8 cellular contexts compared by ENCODE assay signal in genomic region chr9:128503415-128503825, GRCh38. TPM values are rescaled to one million over a fixed set of nuclear protein-coding genes. Genes with fewer than 3 reads are reported as not detected.
DNase-seq lines count a peak whose midpoint lies in the region; ATAC-seq, FAIRE-seq and TF ChIP-seq lines count a peak whose summit lies in the region.
"Not testable (repeated sequence)": the region's sequence is repeated elsewhere in the genome, so short reads cannot be mapped to it uniquely, and the experiment has no call there.

No MANE protein-coding gene starts in this region.

- H3K9ac ChIP-seq in ES-I3 (ENCODE audit: low read depth, low read length) (peak overlapping the region; percentile 83; the same call in 1 of the 2 replicates), PC-3 (ENCODE audit: low read length) (peak overlapping the region; percentile 82; the same call in 1 of the 2 replicates), K562 (ENCODE audit: insufficient read depth in 1 of 2, low read depth in 2 of 2, low read length in 2 of 2) (peak overlapping the region; percentile 87 to 88)

- not testable (repeated sequence) for FAIRE-seq in K562 (lab: Jason Lieb, UNC)

- TF ChIP-seq RAD21 in K562 (CRISPR knock-in tag; conservative IDR thresholded peaks at IDR 0.05 in 1 of 2, IDR thresholded peaks at IDR 0.05 in 1 of 2): not testable (repeated sequence)

- peaks cover 18% of the 10 kb centered on the region for H3K4me1 Mint-ChIP-seq in activated CD8-positive, alpha-beta T cell treated with anti-CD3 and anti-CD28 coated beads, Interleukin-2, amount 10 ng/mL, durations not matched to agents 7 days and 5 days (ENCODE audit: low read depth)
- peaks cover 24% of the 10 kb centered on the region for H3K4me1 Mint-ChIP-seq in nephron
- H3K4me1 Mint-ChIP-seq in stimulated activated naive B cell treated with anti-CD40 and anti-IgM and Interleukin-4, amounts not matched to agents 10 μg/mL and 1 μg/mL and 100 μg/mL, for 72 hours: peaks cover 8 to 13% of the 10 kb centered on the region in 2 donors

- H2AFZ ChIP-seq in PC-3 (ENCODE audit: low read length) (peak overlapping the region; percentile 82), K562 (ENCODE audit: low read depth, low read length) (peak overlapping the region; percentile 98)

- H3K27ac ChIP-seq in AG04450 (ENCODE audit: low read depth, low read length): peak overlapping the region; percentile 31
- H3K27ac ChIP-seq in PC-3 (ENCODE audit: low read length); K562 (ENCODE audit: extremely low read depth, low read depth, low read length): not testable (repeated sequence)

- in situ Hi-C loops in K562 (cut with MboI): not testable (repeated sequence)

- not testable (repeated sequence) for H3K36me3 ChIP-seq in ES-I3 (ENCODE audit: insufficient read depth, low read length); PC-3 (ENCODE audit: low read depth, low read length)
- peaks cover 45% of the 10 kb centered on the region for H3K36me3 ChIP-seq in K562 (ENCODE audit: control insufficient read depth, insufficient read depth, low read length)

- peak overlapping the region; percentile 100 for H3K4me3 Mint-ChIP-seq in activated CD8-positive, alpha-beta T cell treated with anti-CD3 and anti-CD28 coated beads, Interleukin-2, amount 10 ng/mL, durations not matched to agents 7 days and 5 days
- peak overlapping the region; percentile 99 to 100 (median 99) for H3K4me3 Mint-ChIP-seq in nephron
- H3K4me3 Mint-ChIP-seq in stimulated activated naive B cell treated with anti-CD40 and anti-IgM and Interleukin-4, amounts not matched to agents 10 μg/mL and 1 μg/mL and 100 μg/mL, for 72 hours: peak overlapping the region; percentile 91 to 99

- peaks cover 24% of the 10 kb centered on the region for H3K79me2 ChIP-seq in PC-3 (ENCODE audit: low read length)
- peaks cover 26% of the 10 kb centered on the region for H3K79me2 ChIP-seq in K562 (ENCODE audit: control insufficient read depth, insufficient read depth, low read length)

- H3K9me1 ChIP-seq in K562 (ENCODE audit: control insufficient read depth, insufficient read depth, low read length): not testable (repeated sequence)

- H3K4me1 ChIP-seq in ES-I3 (ENCODE audit: insufficient read depth, low read length): not testable (repeated sequence)
- H3K4me1 ChIP-seq in PC-3 (ENCODE audit: insufficient read depth, low read length): peaks cover 22% of the 10 kb centered on the region; the same call in 1 of the 2 replicates
- peaks cover 6 to 11% of the 10 kb centered on the region in 2 experiments; a peak in 4 of 5 replicates for H3K4me1 ChIP-seq in K562 (replicated peaks in 1 of 2; ENCODE audit: control insufficient read depth in 2 of 2, insufficient read depth in 2 of 2, low read length in 2 of 2)

- intact Hi-C loops in PC-3 (cut with micrococcal nuclease): loop anchor here (10.0 kb wide), 1 partner anchor 51 kb away; the partner anchor contains the start of gene SPTAN1
- intact Hi-C loops in K562 (cut with micrococcal nuclease): loop anchor here (5.0 to 10.0 kb wide), 2 partner anchors 49 to 111 kb away; partner anchors contain the start of gene SPTAN1

- CTCF ChIA-PET in AG04450 (lab: Charles Lee): interaction anchor here (1.2 kb wide), 1 partner anchor 65 kb away, joined by 3 read pairs; no protein-coding TSS in a partner anchor
- CTCF ChIA-PET in PC-3 (lab: Charles Lee); activated CD8-positive, alpha-beta T cell treated with anti-CD3 and anti-CD28 coated beads, Interleukin-2, amount 10 ng/mL, durations not matched to agents 7 days and 5 days (lab: Charles Lee); K562 (lab: Yijun Ruan, JAX; ENCODE audit: low intra/inter-chr PET ratio): not testable (repeated sequence)

- not testable (repeated sequence) for H3F3A ChIP-seq in PC-3 (ENCODE audit: low read length, unreplicated experiment)

- not testable (repeated sequence) for H3K27me3 Mint-ChIP-seq in activated CD8-positive, alpha-beta T cell treated with anti-CD3 and anti-CD28 coated beads, Interleukin-2, amount 10 ng/mL, durations not matched to agents 7 days and 5 days (ENCODE audit: low read depth); nephron (ENCODE audit: low read depth); stimulated activated naive B cell treated with anti-CD40 and anti-IgM and Interleukin-4, amounts not matched to agents 10 μg/mL and 1 μg/mL and 100 μg/mL, for 72 hours

- not testable (repeated sequence) for TF ChIP-seq CTCF in AG04450 (IDR thresholded peaks at IDR 0.05; ENCODE audit: low read depth, low read length); PC-3 (conservative IDR thresholded peaks at IDR 0.05; ENCODE audit: low read depth, low read length); K562 (IDR thresholded peaks at IDR 0.05 in 2 of 3, conservative IDR thresholded peaks at IDR 0.05 in 1 of 3; ENCODE audit: insufficient read depth in 2 of 3, low read depth in 1 of 3, low read length in 3 of 3); foreskin fibroblast (IDR thresholded peaks at IDR 0.05; ENCODE audit: low read depth, low read length); nephron (IDR thresholded peaks at IDR 0.05; ENCODE audit: unreplicated experiment in 3 of 3)

- DNase-seq in AG04450 (ENCODE audit: low read depth, low spot score); activated CD8-positive, alpha-beta T cell treated with anti-CD3 and anti-CD28 coated beads, Interleukin-2, amount 10 ng/mL, durations not matched to agents 7 days and 5 days; stimulated activated naive B cell treated with anti-CD40 and anti-IgM and Interleukin-4, amounts not matched to agents 10 μg/mL and 1 μg/mL and 100 μg/mL, for 72 hours: not testable (repeated sequence)
- DNase-seq in PC-3: peak; percentile 12
- DNase-seq in K562 (ENCODE audit: extremely low read depth in 1 of 4, low spot score in 3 of 4): peak in 1 of 4 experiments; percentile 51
- DNase-seq in foreskin fibroblast: peak; percentile 68 to 79

- H3K4me2 ChIP-seq in PC-3 (ENCODE audit: low read length): peak overlapping the region; percentile 86
- H3K4me2 ChIP-seq in K562 (ENCODE audit: insufficient read depth, low read length): peak overlapping the region; percentile 97

- H3K36me3 Mint-ChIP-seq in activated CD8-positive, alpha-beta T cell treated with anti-CD3 and anti-CD28 coated beads, Interleukin-2, amount 10 ng/mL, durations not matched to agents 7 days and 5 days (ENCODE audit: low read depth): peaks cover 31% of the 10 kb centered on the region
- peaks cover 27% of the 10 kb centered on the region for H3K36me3 Mint-ChIP-seq in nephron (ENCODE audit: low read depth)
- H3K36me3 Mint-ChIP-seq in stimulated activated naive B cell treated with anti-CD40 and anti-IgM and Interleukin-4, amounts not matched to agents 10 μg/mL and 1 μg/mL and 100 μg/mL, for 72 hours: peaks cover 14 to 28% of the 10 kb centered on the region in 2 donors

- H3K9me3 ChIP-seq in AG04450 (ENCODE audit: control insufficient read depth, insufficient read depth, low read length); ES-I3 (ENCODE audit: control insufficient read depth, insufficient read depth, low read length); PC-3 (ENCODE audit: low read length); K562 (replicated peaks; ENCODE audit: control insufficient read depth, insufficient read depth, low read depth, low read length): not testable (repeated sequence)

- H3K27ac Mint-ChIP-seq in activated CD8-positive, alpha-beta T cell treated with anti-CD3 and anti-CD28 coated beads, Interleukin-2, amount 10 ng/mL, durations not matched to agents 7 days and 5 days: peak overlapping the region; percentile 66
- H3K27ac Mint-ChIP-seq in nephron: peak overlapping the region in 1 of 3 experiments; percentile 56
- H3K27ac Mint-ChIP-seq in stimulated activated naive B cell treated with anti-CD40 and anti-IgM and Interleukin-4, amounts not matched to agents 10 μg/mL and 1 μg/mL and 100 μg/mL, for 72 hours: peak overlapping the region; percentile 37

- 23% methylated on average over 14 of the region's 14 CpGs for WGBS in K562 (ENCODE audit: insufficient coverage, low coverage, missing lambda C conversion rate)

- ATAC-seq in PC-3: 0 out of 2 replicates have a peak, but pooled peaks have one; percentile 3
- not testable (repeated sequence) for ATAC-seq in activated CD8-positive, alpha-beta T cell treated with anti-CD3 and anti-CD28 coated beads, Interleukin-2, amount 10 ng/mL, durations not matched to agents 7 days and 5 days; stimulated activated naive B cell treated with anti-CD40 and anti-IgM and Interleukin-4, amounts not matched to agents 10 μg/mL and 1 μg/mL and 100 μg/mL, for 72 hours (replicated peaks)
- ATAC-seq in K562: peak; percentile 10

- not testable (repeated sequence) for H3K9me2 ChIP-seq in PC-3 (replicated peaks; ENCODE audit: low read length)

- POLR2A ChIA-PET in AG04450 (lab: Yijun Ruan, JAX); PC-3 (lab: Charles Lee; ENCODE audit: unreplicated experiment): not testable (repeated sequence)
- POLR2A ChIA-PET in activated CD8-positive, alpha-beta T cell treated with anti-CD3 and anti-CD28 coated beads, Interleukin-2, amount 10 ng/mL, durations not matched to agents 7 days and 5 days (lab: Charles Lee): interaction anchor here (2.9 kb wide), 1 partner anchor 48 kb away, joined by 38 read pairs; the partner anchor contains the start of gene SPTAN1
- POLR2A ChIA-PET in K562 (lab: Yijun Ruan, JAX): interaction anchor here (0.8 kb wide), 2 partner anchors 9 to 23 kb away, joined by 4 read pairs; no protein-coding TSS in a partner anchor

- BruUV-seq in PC-3 (replicated peaks; lab: Mats Ljungman, UMichigan); K562 (replicated peaks; lab: Mats Ljungman, UMichigan): not testable (repeated sequence)

- not testable (repeated sequence) for H3K27me3 ChIP-seq in AG04450 (ENCODE audit: control insufficient read depth, insufficient read depth, low read length); PC-3 (ENCODE audit: low read length); K562 (ENCODE audit: control insufficient read depth in 2 of 2, insufficient read depth in 2 of 2, low read length in 2 of 2)

- H3K4me3 ChIP-seq in AG04450 (ENCODE audit: low read depth, low read length): not testable (repeated sequence)
- H3K4me3 ChIP-seq in PC-3 (ENCODE audit: low read length) (peak overlapping the region; percentile 88; the same call in 1 of the 2 replicates), K562 (peak overlapping the region; percentile 69), foreskin fibroblast (ENCODE audit: low read depth in 1 of 2, low read length in 2 of 2) (peak overlapping the region in 1 of 2 donors; percentile 89)

- TF ChIP-seq EP300 in K562 (IDR thresholded peaks at IDR 0.05; ENCODE audit: low read length): not testable (repeated sequence)

- H3K9me3 Mint-ChIP-seq in activated CD8-positive, alpha-beta T cell treated with anti-CD3 and anti-CD28 coated beads, Interleukin-2, amount 10 ng/mL, durations not matched to agents 7 days and 5 days (ENCODE audit: insufficient read depth); nephron; stimulated activated naive B cell treated with anti-CD40 and anti-IgM and Interleukin-4, amounts not matched to agents 10 μg/mL and 1 μg/mL and 100 μg/mL, for 72 hours: not testable (repeated sequence)

- not testable (repeated sequence) for H4K20me1 ChIP-seq in PC-3 (ENCODE audit: low read length); K562 (replicated peaks; ENCODE audit: control insufficient read depth, insufficient read depth, low read length)

- not testable (repeated sequence) for TF ChIP-seq POLR2A in K562 (conservative IDR thresholded peaks at IDR 0.05)

RNA-seq across cellular contexts. Expression of gene GLE1, which starts 1.1 kb away (rescaled TPM):
- polyA plus RNA-seq in AG04450 (2011; rRNA removed) (21.6 and 27.3 TPM in 2 replicates), K562 (2011; rRNA removed) (39.1 and 44.8 TPM in 2 replicates), K562 (2014; fragmentation: Illumina TruSeq; extraction: Trizol) (38.5 and 41.8 TPM in 2 replicates), K562 (2014; fragmentation: Nextera tagmentation; extraction: Ambion mirVana) (10 to 100 TPM; 15.9 to 19.8 TPM), K562 (2014; rRNA removed) (28.8 and 32.5 TPM in 2 replicates)
- 26.6 and 27.5 TPM in 2 replicates for polyA minus RNA-seq in AG04450 (2011; rRNA and poly(A)+ RNA removed)
- total RNA-seq in PC-3 (2014; rRNA removed) (27.0 and 39.0 TPM in 2 replicates), K562 (2014; rRNA removed) (37.6 and 39.2 TPM in 2 replicates), K562 (2014; rRNA removed; fragmentation: Illumina TruSeq; extraction: Trizol) (37.7 and 40.7 TPM in 2 replicates), K562 (2015; rRNA removed; fragmentation: Illumina TruSeq; extraction: Trizol) (37.6 and 42.7 TPM in 2 replicates), K562 (2021) (35.0 and 37.1 TPM in 2 replicates)
- 10 to 100 TPM; 46.5 to 47.7 TPM for total RNA-seq in activated CD8-positive, alpha-beta T cell treated with anti-CD3 and anti-CD28 coated beads, Interleukin-2, amount 10 ng/mL, durations not matched to agents 7 days and 5 days
- 19.8 and 21.8 TPM in 2 replicates for total RNA-seq in K562 (2011; cell fraction: chromatin; rRNA removed; ENCODE audit: low replicate concordance)
- 15.5 and 15.8 TPM in 2 replicates for total RNA-seq in K562 (2011; cell fraction: nucleolus; rRNA removed)
- 16.0 and 16.3 TPM in 2 replicates for total RNA-seq in K562 (2011; cell fraction: nucleoplasm; rRNA removed)
- 27.8 and 35.1 TPM in 2 replicates for polyA plus RNA-seq in K562 (2011; cell fraction: cytosol; rRNA removed)
- 18.9 and 23.2 TPM in 2 replicates for polyA plus RNA-seq in K562 (2011; cell fraction: nucleus; rRNA removed)
- polyA plus RNA-seq in K562 (2012): 28.6 and 41.1 TPM in 2 replicates
- polyA minus RNA-seq in K562 (2011; rRNA and poly(A)+ RNA removed): 64.0 and 69.3 TPM in 2 replicates
- polyA minus RNA-seq in K562 (2011; cell fraction: cytosol; rRNA and poly(A)+ RNA removed): 29.9 and 37.6 TPM in 2 replicates
- polyA minus RNA-seq in K562 (2011; cell fraction: nucleus; rRNA and poly(A)+ RNA removed): 6.7 and 13.0 TPM in 2 replicates

RNA-seq across cellular contexts. Expression of gene ODF2, which starts 47.6 kb away (rescaled TPM):
- polyA plus RNA-seq in AG04450 (2011; rRNA removed) (16.8 and 19.4 TPM in 2 replicates), K562 (2011; rRNA removed) (23.1 and 33.2 TPM in 2 replicates), K562 (2014; fragmentation: Illumina TruSeq; extraction: Trizol) (79.3 and 83.2 TPM in 2 replicates), K562 (2014; fragmentation: Nextera tagmentation; extraction: Ambion mirVana) (10 to 100 TPM; 16.5 to 69.7 TPM), K562 (2014; rRNA removed) (46.7 and 52.3 TPM in 2 replicates)
- 11.3 and 12.0 TPM in 2 replicates for polyA minus RNA-seq in AG04450 (2011; rRNA and poly(A)+ RNA removed)
- total RNA-seq in PC-3 (2014; rRNA removed) (31.2 and 35.0 TPM in 2 replicates), K562 (2014; rRNA removed) (73.7 and 76.5 TPM in 2 replicates), K562 (2014; rRNA removed; fragmentation: Illumina TruSeq; extraction: Trizol) (54.1 and 56.9 TPM in 2 replicates), K562 (2015; rRNA removed; fragmentation: Illumina TruSeq; extraction: Trizol) (70.1 and 71.3 TPM in 2 replicates), K562 (2021) (61.9 and 71.6 TPM in 2 replicates)
- total RNA-seq in activated CD8-positive, alpha-beta T cell treated with anti-CD3 and anti-CD28 coated beads, Interleukin-2, amount 10 ng/mL, durations not matched to agents 7 days and 5 days: 10 to 100 TPM; 77.5 to 82.8 TPM
- total RNA-seq in K562 (2011; cell fraction: chromatin; rRNA removed; ENCODE audit: low replicate concordance): 159 and 215 TPM in 2 replicates
- 89.5 and 89.9 TPM in 2 replicates for total RNA-seq in K562 (2011; cell fraction: nucleolus; rRNA removed)
- 111 and 132 TPM in 2 replicates for total RNA-seq in K562 (2011; cell fraction: nucleoplasm; rRNA removed)
- 16.3 and 20.6 TPM in 2 replicates for polyA plus RNA-seq in K562 (2011; cell fraction: cytosol; rRNA removed)
- polyA plus RNA-seq in K562 (2011; cell fraction: nucleus; rRNA removed): 243 and 275 TPM in 2 replicates
- polyA plus RNA-seq in K562 (2012): 63.5 and 64.9 TPM in 2 replicates
- 21.7 and 24.7 TPM in 2 replicates for polyA minus RNA-seq in K562 (2011; rRNA and poly(A)+ RNA removed)
- polyA minus RNA-seq in K562 (2011; cell fraction: cytosol; rRNA and poly(A)+ RNA removed): 20.7 and 23.0 TPM in 2 replicates
- polyA minus RNA-seq in K562 (2011; cell fraction: nucleus; rRNA and poly(A)+ RNA removed): 25.8 and 37.1 TPM in 2 replicates

RNA-seq across cellular contexts. Expression of gene SPTAN1, which starts 49.0 kb away (rescaled TPM):
- polyA plus RNA-seq in AG04450 (2011; rRNA removed): 211 and 275 TPM in 2 replicates
- 750 and 947 TPM in 2 replicates for polyA minus RNA-seq in AG04450 (2011; rRNA and poly(A)+ RNA removed)
- 221 and 251 TPM in 2 replicates for total RNA-seq in PC-3 (2014; rRNA removed)
- 100 to 1,000 TPM; 292 to 303 TPM for total RNA-seq in activated CD8-positive, alpha-beta T cell treated with anti-CD3 and anti-CD28 coated beads, Interleukin-2, amount 10 ng/mL, durations not matched to agents 7 days and 5 days
- 83.7 and 109 TPM in 2 replicates for total RNA-seq in K562 (2011; cell fraction: chromatin; rRNA removed; ENCODE audit: low replicate concordance)
- total RNA-seq in K562 (2011; cell fraction: nucleolus; rRNA removed): 46.7 and 52.4 TPM in 2 replicates
- total RNA-seq in K562 (2011; cell fraction: nucleoplasm; rRNA removed): 52.9 and 60.3 TPM in 2 replicates
- 7.0 and 10.8 TPM in 2 replicates for total RNA-seq in K562 (2014; rRNA removed)
- total RNA-seq in K562 (2014; rRNA removed; fragmentation: Illumina TruSeq; extraction: Trizol): 4.5 and 4.7 TPM in 2 replicates
- 10.4 and 11.5 TPM in 2 replicates for total RNA-seq in K562 (2015; rRNA removed; fragmentation: Illumina TruSeq; extraction: Trizol)
- total RNA-seq in K562 (2021): 13.5 and 13.7 TPM in 2 replicates
- 8.3 and 16.5 TPM in 2 replicates for polyA plus RNA-seq in K562 (2011; rRNA removed)
- 10.2 and 13.4 TPM in 2 replicates for polyA plus RNA-seq in K562 (2011; cell fraction: cytosol; rRNA removed)
- polyA plus RNA-seq in K562 (2011; cell fraction: nucleus; rRNA removed): 65.4 and 117 TPM in 2 replicates
- polyA plus RNA-seq in K562 (2012): 20.3 and 34.9 TPM in 2 replicates
- polyA plus RNA-seq in K562 (2014; fragmentation: Illumina TruSeq; extraction: Trizol): 6.8 and 8.5 TPM in 2 replicates
- 1 to 10 TPM; 1.5 to 2.1 TPM for polyA plus RNA-seq in K562 (2014; fragmentation: Nextera tagmentation; extraction: Ambion mirVana)
- 5.0 and 6.0 TPM in 2 replicates for polyA plus RNA-seq in K562 (2014; rRNA removed)
- polyA minus RNA-seq in K562 (2011; rRNA and poly(A)+ RNA removed): 25.3 and 27.0 TPM in 2 replicates
- 14.7 and 15.7 TPM in 2 replicates for polyA minus RNA-seq in K562 (2011; cell fraction: cytosol; rRNA and poly(A)+ RNA removed)
- polyA minus RNA-seq in K562 (2011; cell fraction: nucleus; rRNA and poly(A)+ RNA removed): 25.7 and 72.6 TPM in 2 replicates
